ENCODE assay signal across 7 cellular contexts in genomic region chr6:5824382-5824983, GRCh38.
DNase-seq lines count a peak whose midpoint lies in the region; ATAC-seq and TF ChIP-seq lines count a peak whose summit lies in the region.
"Not testable (repeated sequence)": the region's sequence is repeated elsewhere in the genome, so short reads cannot be mapped to it uniquely, and the experiment has no call there.

No MANE protein-coding gene starts in this region.

- H3K4me1 ChIP-seq in CD8-positive, alpha-beta T cell (ENCODE audit: insufficient read depth, low read length) = peaks cover 25% of the 10 kb centered on the region

- not testable (repeated sequence) for DNase-seq in CD8-positive, alpha-beta T cell
- peak; percentile 28 for DNase-seq in NOMO-1 treated with DMSO at 0.1 percent for 48 hours (lab: John Stamatoyannopoulos, UW; ENCODE audit: unreplicated experiment)
- peak; percentile 49 for DNase-seq in activated CD4-positive, alpha-beta T cell treated with anti-CD3 and anti-CD28 coated beads for 36 hours
- DNase-seq in activated CD8-positive, alpha-beta memory T cell treated with anti-CD3 and anti-CD28 coated beads for 24 hours = peak; percentile 61
- peak; percentile 64 for DNase-seq in activated naive CD4-positive, alpha-beta T cell treated with anti-CD3 and anti-CD28 coated beads for 36 hours
- DNase-seq in effector memory CD8-positive, alpha-beta T cell = peak in 1 of 3 experiments; percentile 7
- DNase-seq in stimulated activated CD8-positive, alpha-beta memory T cell treated with anti-CD3 and anti-CD28 coated beads, Interleukin-4, amount 100 ng/mL, for 48 hours = peak; percentile 32

- H3K36me3 Mint-ChIP-seq in CD8-positive, alpha-beta T cell; activated CD4-positive, alpha-beta T cell treated with anti-CD3 and anti-CD28 coated beads for 36 hours (ENCODE audit: low read depth); activated naive CD4-positive, alpha-beta T cell treated with anti-CD3 and anti-CD28 coated beads for 36 hours (ENCODE audit: low read depth); effector memory CD8-positive, alpha-beta T cell (ENCODE audit: insufficient read depth): not testable (repeated sequence)

- not testable (repeated sequence) for H3K27me3 Mint-ChIP-seq in CD8-positive, alpha-beta T cell (ENCODE audit: low read depth); activated CD4-positive, alpha-beta T cell treated with anti-CD3 and anti-CD28 coated beads for 36 hours; activated naive CD4-positive, alpha-beta T cell treated with anti-CD3 and anti-CD28 coated beads for 36 hours (ENCODE audit: low read depth); effector memory CD8-positive, alpha-beta T cell

- H3K27ac Mint-ChIP-seq in CD8-positive, alpha-beta T cell = peak overlapping the region; percentile 77
- peak overlapping the region; percentile 71 for H3K27ac Mint-ChIP-seq in activated CD4-positive, alpha-beta T cell treated with anti-CD3 and anti-CD28 coated beads for 36 hours
- H3K27ac Mint-ChIP-seq in activated naive CD4-positive, alpha-beta T cell treated with anti-CD3 and anti-CD28 coated beads for 36 hours = not testable (repeated sequence)
- peak overlapping the region; percentile 86 to 94 for H3K27ac Mint-ChIP-seq in effector memory CD8-positive, alpha-beta T cell

- H3K9me3 ChIP-seq in CD8-positive, alpha-beta T cell (ENCODE audit: low read length) = not testable (repeated sequence)

- not testable (repeated sequence) for H3K4me3 Mint-ChIP-seq in CD8-positive, alpha-beta T cell; activated CD4-positive, alpha-beta T cell treated with anti-CD3 and anti-CD28 coated beads for 36 hours; activated naive CD4-positive, alpha-beta T cell treated with anti-CD3 and anti-CD28 coated beads for 36 hours; effector memory CD8-positive, alpha-beta T cell

- H3K27ac ChIP-seq in CD8-positive, alpha-beta T cell (ENCODE audit: low read depth, low read length) = not testable (repeated sequence)

- CTCF ChIA-PET in CD8-positive, alpha-beta T cell (lab: Charles Lee) = interaction anchor here (1.3 kb wide), 1 partner anchor 10 kb away, joined by 3 read pairs; no protein-coding TSS in a partner anchor
- CTCF ChIA-PET in activated CD4-positive, alpha-beta T cell treated with anti-CD3 and anti-CD28 coated beads for 36 hours (lab: Charles Lee) = interaction anchor here (0.7 kb wide), 1 partner anchor 14 kb away, joined by 3 read pairs; no protein-coding TSS in a partner anchor
- CTCF ChIA-PET in activated naive CD4-positive, alpha-beta T cell treated with anti-CD3 and anti-CD28 coated beads for 36 hours (lab: Charles Lee) = interaction anchor here (0.7 kb wide), 1 partner anchor 52 kb away, joined by 3 read pairs; no protein-coding TSS in a partner anchor

- peak; percentile 34 for ATAC-seq in CD8-positive, alpha-beta T cell
- peak; percentile 95 for ATAC-seq in activated CD4-positive, alpha-beta T cell treated with anti-CD3 and anti-CD28 coated beads for 36 hours
- peak; percentile 57 for ATAC-seq in effector memory CD8-positive, alpha-beta T cell (replicated peaks)

- not testable (repeated sequence) for H3K4me3 ChIP-seq in CD8-positive, alpha-beta T cell (ENCODE audit: low read depth, low read length)

- not testable (repeated sequence) for H3K27me3 ChIP-seq in CD8-positive, alpha-beta T cell (ENCODE audit: insufficient read depth, low read length)

- intact Hi-C loops in CD8-positive, alpha-beta T cell (cut with DNase I, micrococcal nuclease); activated CD4-positive, alpha-beta T cell treated with anti-CD3 and anti-CD28 coated beads for 36 hours (cut with DNase I, micrococcal nuclease); activated naive CD4-positive, alpha-beta T cell treated with anti-CD3 and anti-CD28 coated beads for 36 hours (cut with micrococcal nuclease): not testable (repeated sequence)

- POLR2A ChIA-PET in CD8-positive, alpha-beta T cell (lab: Charles Lee) = interaction anchor here (0.6 to 1.2 kb wide), 2 partner anchors 11 to 378 kb away, joined by 3 to 4 read pairs; no protein-coding TSS in a partner anchor
- POLR2A ChIA-PET in activated CD4-positive, alpha-beta T cell treated with anti-CD3 and anti-CD28 coated beads for 36 hours (lab: Charles Lee) = interaction anchor here (0.6 to 0.7 kb wide), 2 partner anchors 47 to 1804 kb away, joined by 6 to 9 read pairs; a partner anchor contains a TSS

- TF ChIP-seq CTCF in CD8-positive, alpha-beta T cell (IDR thresholded peaks at IDR 0.05) = not testable (repeated sequence)

- not testable (repeated sequence) for H3K9me3 Mint-ChIP-seq in CD8-positive, alpha-beta T cell; activated CD4-positive, alpha-beta T cell treated with anti-CD3 and anti-CD28 coated beads for 36 hours (ENCODE audit: low read depth); activated naive CD4-positive, alpha-beta T cell treated with anti-CD3 and anti-CD28 coated beads for 36 hours; effector memory CD8-positive, alpha-beta T cell

- H3K4me1 Mint-ChIP-seq in CD8-positive, alpha-beta T cell (ENCODE audit: low read depth) = peaks cover 24% of the 10 kb centered on the region
- H3K4me1 Mint-ChIP-seq in activated CD4-positive, alpha-beta T cell treated with anti-CD3 and anti-CD28 coated beads for 36 hours = peaks cover 15% of the 10 kb centered on the region
- H3K4me1 Mint-ChIP-seq in activated naive CD4-positive, alpha-beta T cell treated with anti-CD3 and anti-CD28 coated beads for 36 hours (ENCODE audit: low read depth) = peaks cover 22% of the 10 kb centered on the region
- peaks cover 11% of the 10 kb centered on the region in 2 donors for H3K4me1 Mint-ChIP-seq in effector memory CD8-positive, alpha-beta T cell (ENCODE audit: low read depth in 2 of 2)

- not testable (repeated sequence) for H3K36me3 ChIP-seq in CD8-positive, alpha-beta T cell (ENCODE audit: insufficient read depth, low read length)

Comparison
In these comparisons a context has a peak if more than half of its experiments do, and no peak if none do; other contexts are left out.
1. ATAC-seq: peak in every context shown above with its lines; median percentile 95 in activated CD4-positive, alpha-beta T cell treated with anti-CD3 and anti-CD28 coated beads for 36 hours; 57 in effector memory CD8-positive, alpha-beta T cell; 34 in CD8-positive, alpha-beta T cell.